In genomic region chr4:152950402-152951274, GRCh38 we compare ENCODE assay signal across 1 cellular context.
TF ChIP-seq lines count a peak whose summit lies in the region.

No MANE protein-coding gene starts in this region.

TF ChIP-seq in GM23338, 12 proteins besides CTCF, POLR2A, EP300 and RAD21 (continued from another document):
- TF ChIP-seq, protein P1, sequence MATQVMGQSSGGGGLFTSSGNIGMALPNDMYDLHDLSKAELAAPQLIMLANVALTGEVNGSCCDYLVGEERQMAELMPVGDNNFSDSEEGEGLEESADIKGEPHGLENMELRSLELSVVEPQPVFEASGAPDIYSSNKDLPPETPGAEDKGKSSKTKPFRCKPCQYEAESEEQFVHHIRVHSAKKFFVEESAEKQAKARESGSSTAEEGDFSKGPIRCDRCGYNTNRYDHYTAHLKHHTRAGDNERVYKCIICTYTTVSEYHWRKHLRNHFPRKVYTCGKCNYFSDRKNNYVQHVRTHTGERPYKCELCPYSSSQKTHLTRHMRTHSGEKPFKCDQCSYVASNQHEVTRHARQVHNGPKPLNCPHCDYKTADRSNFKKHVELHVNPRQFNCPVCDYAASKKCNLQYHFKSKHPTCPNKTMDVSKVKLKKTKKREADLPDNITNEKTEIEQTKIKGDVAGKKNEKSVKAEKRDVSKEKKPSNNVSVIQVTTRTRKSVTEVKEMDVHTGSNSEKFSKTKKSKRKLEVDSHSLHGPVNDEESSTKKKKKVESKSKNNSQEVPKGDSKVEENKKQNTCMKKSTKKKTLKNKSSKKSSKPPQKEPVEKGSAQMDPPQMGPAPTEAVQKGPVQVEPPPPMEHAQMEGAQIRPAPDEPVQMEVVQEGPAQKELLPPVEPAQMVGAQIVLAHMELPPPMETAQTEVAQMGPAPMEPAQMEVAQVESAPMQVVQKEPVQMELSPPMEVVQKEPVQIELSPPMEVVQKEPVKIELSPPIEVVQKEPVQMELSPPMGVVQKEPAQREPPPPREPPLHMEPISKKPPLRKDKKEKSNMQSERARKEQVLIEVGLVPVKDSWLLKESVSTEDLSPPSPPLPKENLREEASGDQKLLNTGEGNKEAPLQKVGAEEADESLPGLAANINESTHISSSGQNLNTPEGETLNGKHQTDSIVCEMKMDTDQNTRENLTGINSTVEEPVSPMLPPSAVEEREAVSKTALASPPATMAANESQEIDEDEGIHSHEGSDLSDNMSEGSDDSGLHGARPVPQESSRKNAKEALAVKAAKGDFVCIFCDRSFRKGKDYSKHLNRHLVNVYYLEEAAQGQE (IDR thresholded peaks at IDR 0.05; ENCODE audit: unreplicated experiment): no peak
- TF ChIP-seq POLR2AphosphoS5 (IDR thresholded peaks at IDR 0.05; ENCODE audit: low read depth) (no peak), CREB1 (CRISPR knock-in tag; IDR thresholded peaks at IDR 0.05; ENCODE audit: low read depth) (no peak), JUNB (IDR thresholded peaks at IDR 0.05; ENCODE audit: unreplicated experiment) (no peak), ZNF114 (CRISPR knock-in tag; IDR thresholded peaks at IDR 0.05) (no peak), EZH2 (IDR thresholded peaks at IDR 0.05; ENCODE audit: low read depth, unreplicated experiment) (no peak), ZNF331 (CRISPR knock-in tag; IDR thresholded peaks at IDR 0.05; ENCODE audit: low read depth) (no peak), STAT1 (IDR thresholded peaks at IDR 0.05; ENCODE audit: unreplicated experiment) (no peak), ZNF462 (CRISPR knock-in tag; IDR thresholded peaks at IDR 0.05) (no peak), EZH2phosphoT487 (IDR thresholded peaks at IDR 0.05; ENCODE audit: unreplicated experiment) (no peak)
- TF ChIP-seq, protein P2, sequence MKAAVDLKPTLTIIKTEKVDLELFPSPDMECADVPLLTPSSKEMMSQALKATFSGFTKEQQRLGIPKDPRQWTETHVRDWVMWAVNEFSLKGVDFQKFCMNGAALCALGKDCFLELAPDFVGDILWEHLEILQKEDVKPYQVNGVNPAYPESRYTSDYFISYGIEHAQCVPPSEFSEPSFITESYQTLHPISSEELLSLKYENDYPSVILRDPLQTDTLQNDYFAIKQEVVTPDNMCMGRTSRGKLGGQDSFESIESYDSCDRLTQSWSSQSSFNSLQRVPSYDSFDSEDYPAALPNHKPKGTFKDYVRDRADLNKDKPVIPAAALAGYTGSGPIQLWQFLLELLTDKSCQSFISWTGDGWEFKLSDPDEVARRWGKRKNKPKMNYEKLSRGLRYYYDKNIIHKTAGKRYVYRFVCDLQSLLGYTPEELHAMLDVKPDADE (IDR thresholded peaks at IDR 0.05): no peak
